ENCODE assay signal across 19 cellular contexts in the genomic region with DNA sequence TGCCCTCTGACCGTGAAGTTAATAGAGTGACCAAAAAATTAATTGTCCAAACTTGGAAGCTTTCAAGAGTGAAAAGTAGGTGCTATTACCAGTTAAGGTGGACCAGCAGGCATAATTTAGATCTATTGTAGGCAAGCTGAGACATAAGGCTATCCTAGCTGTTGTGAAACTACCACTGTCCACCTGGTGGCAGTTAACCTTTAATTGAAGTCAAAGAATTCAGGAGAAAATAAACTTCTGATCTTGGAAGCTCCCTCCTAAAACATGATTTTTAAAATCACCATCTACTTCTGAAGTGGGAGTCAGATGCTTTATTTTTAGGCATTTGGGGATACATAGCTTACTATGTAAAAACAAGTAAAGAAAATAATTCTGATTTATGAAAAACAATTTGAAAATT.
A peak's percentile ranks its signal among the peaks of the same experiment; 100 is the strongest.
DNase-seq lines count a peak whose midpoint lies in the region; ATAC-seq, FAIRE-seq and TF ChIP-seq lines count a peak whose summit lies in the region.
"Had no signal": no experiment of that assay in that cellular context is flagged by ENCODE, and none has a peak within 500 bp of the region (broad histone marks: within the 10 kb centered on the region; RNA-seq: fewer than 3 reads in every experiment).

No MANE protein-coding gene starts in this region.

- peaks cover 10% of the 10 kb centered on the region for H3K9me3 Mint-ChIP-seq in progenitor cell of endocrine pancreas (ENCODE audit: low read depth)
- peaks cover 3% of the 10 kb centered on the region for H3K9me3 Mint-ChIP-seq in stimulated activated memory B cell treated with anti-CD40 and anti-IgM and Interleukin-4, amounts not matched to agents 10 μg/mL and 1 μg/mL and 100 μg/mL, for 72 hours
- H3K9me3 Mint-ChIP-seq: activated CD8-positive, alpha-beta T cell treated with anti-CD3 and anti-CD28 coated beads for 36 hours had no signal

- no peaks in the 10 kb centered on the region for H3K36me3 ChIP-seq in PC-3 (ENCODE audit: low read depth, low read length)

- no peak overlapping the region for H3K4me3 ChIP-seq in PC-3 (ENCODE audit: low read length)
- H3K4me3 ChIP-seq: HAP-1, testis had no signal

- POLR2A ChIA-PET in PC-3 (lab: Charles Lee; ENCODE audit: unreplicated experiment), result no interaction called here

- H3K9me3 ChIP-seq in PC-3 (ENCODE audit: low read length), result 0 out of 2 replicates have a peak, but pooled peaks cover 2% of the 10 kb centered on the region
- H3K9me3 ChIP-seq: testis had no signal

- H3K79me2 ChIP-seq in PC-3 (ENCODE audit: low read length), result no peaks in the 10 kb centered on the region

- intact Hi-C loops in PC-3 (cut with micrococcal nuclease), result no loop called here

- H3K9me2 ChIP-seq in PC-3 (replicated peaks; ENCODE audit: low read length), result no peaks in the 10 kb centered on the region

- H3K27me3 ChIP-seq in PC-3 (ENCODE audit: low read length), result no peaks in the 10 kb centered on the region
- H3K27me3 ChIP-seq: testis had no signal

- no peak overlapping the region for H3K4me2 ChIP-seq in PC-3 (ENCODE audit: low read length)

- H3K27me3 Mint-ChIP-seq in progenitor cell of endocrine pancreas, result no peaks in the 10 kb centered on the region
- H3K27me3 Mint-ChIP-seq in stimulated activated memory B cell treated with anti-CD40 and anti-IgM and Interleukin-4, amounts not matched to agents 10 μg/mL and 1 μg/mL and 100 μg/mL, for 72 hours, result no peaks in the 10 kb centered on the region
- H3K27me3 Mint-ChIP-seq: activated CD8-positive, alpha-beta T cell treated with anti-CD3 and anti-CD28 coated beads for 36 hours had no signal

- no peaks in the 10 kb centered on the region for H3K4me1 ChIP-seq in PC-3 (ENCODE audit: insufficient read depth, low read length)
- H3K4me1 ChIP-seq: testis had no signal

- TF ChIP-seq POLR2A in erythroblast (IDR thresholded peaks at IDR 0.05; ENCODE audit: low read length) (no peak), GM12892 (IDR thresholded peaks at IDR 0.05; ENCODE audit: low read depth, low read length) (no peak)

- H4K20me1 ChIP-seq in PC-3 (ENCODE audit: low read length), result no peaks in the 10 kb centered on the region

- CTCF ChIA-PET in PC-3 (lab: Charles Lee), result no interaction called here

- H2AFZ ChIP-seq in PC-3 (ENCODE audit: low read length), result no peak overlapping the region

- H3K27ac ChIP-seq in PC-3 (ENCODE audit: low read length), result no peak overlapping the region
- H3K27ac ChIP-seq: testis, VCaP had no signal

- no peak overlapping the region for H3K9ac ChIP-seq in PC-3 (ENCODE audit: low read length)

- peak; percentile 45 for DNase-seq in DMS53 (lab: John Stamatoyannopoulos, UW)
- DNase-seq in DMS53 treated with DMSO at 0.1 percent for 48 hours (lab: John Stamatoyannopoulos, UW; ENCODE audit: unreplicated experiment), result no peak
- no peak for DNase-seq in PC-3
- DNase-seq in erythroblast (lab: John Stamatoyannopoulos, UW), result peak; percentile 0
- no peak for DNase-seq in progenitor cell of endocrine pancreas (ENCODE audit: low spot score, unreplicated experiment)
- no peak for DNase-seq in GM12892 (ENCODE audit: insufficient read length)
- DNase-seq: 8988T; activated CD8-positive, alpha-beta T cell treated with anti-CD3 and anti-CD28 coated beads for 36 hours; activated naive CD4-positive, alpha-beta T cell treated with anti-CD3 and anti-CD28 coated beads, Interleukin-2, amount 50 U/mL, for 16 hours; activated T-cell treated with anti-CD3 and anti-CD28 coated beads, Interleukin-2, amount 50 U/mL, for 24 hours; C1 segment of cervical spinal cord; midbrain; NCI-H1105; SW 1271; testis had no signal

- ATAC-seq in PC-3 (no peak), GM19467 (IDR thresholded peaks at IDR 0.05; ENCODE audit: unreplicated experiment) (no peak)
- no peak for ATAC-seq in stimulated activated memory B cell treated with anti-CD40 and anti-IgM and Interleukin-4, amounts not matched to agents 10 μg/mL and 1 μg/mL and 100 μg/mL, for 72 hours
- ATAC-seq: activated CD8-positive, alpha-beta T cell treated with anti-CD3 and anti-CD28 coated beads for 36 hours had no signal

- peaks cover 2% of the 10 kb centered on the region for H3K36me3 Mint-ChIP-seq in progenitor cell of endocrine pancreas (ENCODE audit: insufficient read depth)
- H3K36me3 Mint-ChIP-seq in stimulated activated memory B cell treated with anti-CD40 and anti-IgM and Interleukin-4, amounts not matched to agents 10 μg/mL and 1 μg/mL and 100 μg/mL, for 72 hours, result no peaks in the 10 kb centered on the region

- BruUV-seq in PC-3 (replicated peaks; lab: Mats Ljungman, UMichigan), result no TSS peak

- no peaks in the 10 kb centered on the region for H3F3A ChIP-seq in PC-3 (ENCODE audit: low read length, unreplicated experiment)

- 0 out of 2 replicates have a peak, but pooled peaks have one; percentile 19 for TF ChIP-seq CTCF in PC-3 (conservative IDR thresholded peaks at IDR 0.05; ENCODE audit: low read depth, low read length)
- TF ChIP-seq CTCF in progenitor cell of endocrine pancreas (IDR thresholded peaks at IDR 0.05; ENCODE audit: unreplicated experiment), result peak; percentile 59

- no peak overlapping the region for H3K27ac Mint-ChIP-seq in progenitor cell of endocrine pancreas
- no peak overlapping the region for H3K27ac Mint-ChIP-seq in stimulated activated memory B cell treated with anti-CD40 and anti-IgM and Interleukin-4, amounts not matched to agents 10 μg/mL and 1 μg/mL and 100 μg/mL, for 72 hours
- H3K27ac Mint-ChIP-seq: activated CD8-positive, alpha-beta T cell treated with anti-CD3 and anti-CD28 coated beads for 36 hours; activated T-cell treated with anti-CD3 and anti-CD28 coated beads, Interleukin-2, amount 50 U/mL, for 24 hours had no signal

- FAIRE-seq in GM12892 (lab: Jason Lieb, UNC), result no peak

- H3K4me1 Mint-ChIP-seq in progenitor cell of endocrine pancreas (ENCODE audit: low read depth), result no peaks in the 10 kb centered on the region
- H3K4me1 Mint-ChIP-seq in stimulated activated memory B cell treated with anti-CD40 and anti-IgM and Interleukin-4, amounts not matched to agents 10 μg/mL and 1 μg/mL and 100 μg/mL, for 72 hours, result no peaks in the 10 kb centered on the region

- H3K4me3 Mint-ChIP-seq in progenitor cell of endocrine pancreas (ENCODE audit: low read depth), result no peak overlapping the region
- no peak overlapping the region for H3K4me3 Mint-ChIP-seq in stimulated activated memory B cell treated with anti-CD40 and anti-IgM and Interleukin-4, amounts not matched to agents 10 μg/mL and 1 μg/mL and 100 μg/mL, for 72 hours
- H3K4me3 Mint-ChIP-seq: activated CD8-positive, alpha-beta T cell treated with anti-CD3 and anti-CD28 coated beads for 36 hours; activated T-cell treated with anti-CD3 and anti-CD28 coated beads, Interleukin-2, amount 50 U/mL, for 24 hours had no signal

Comparison
In these comparisons a context has a peak if more than half of its experiments do, and no peak if none do; other contexts are left out.
1. DNase-seq: peak in DMS53 (single experiment) and erythroblast (2 of 2); none in DMS53 treated with DMSO at 0.1 percent for 48 hours (single experiment), PC-3 (single experiment), progenitor cell of endocrine pancreas (single experiment) and GM12892 (single experiment).